ENCODE assay signal across 1 cellular context in the genomic region with DNA sequence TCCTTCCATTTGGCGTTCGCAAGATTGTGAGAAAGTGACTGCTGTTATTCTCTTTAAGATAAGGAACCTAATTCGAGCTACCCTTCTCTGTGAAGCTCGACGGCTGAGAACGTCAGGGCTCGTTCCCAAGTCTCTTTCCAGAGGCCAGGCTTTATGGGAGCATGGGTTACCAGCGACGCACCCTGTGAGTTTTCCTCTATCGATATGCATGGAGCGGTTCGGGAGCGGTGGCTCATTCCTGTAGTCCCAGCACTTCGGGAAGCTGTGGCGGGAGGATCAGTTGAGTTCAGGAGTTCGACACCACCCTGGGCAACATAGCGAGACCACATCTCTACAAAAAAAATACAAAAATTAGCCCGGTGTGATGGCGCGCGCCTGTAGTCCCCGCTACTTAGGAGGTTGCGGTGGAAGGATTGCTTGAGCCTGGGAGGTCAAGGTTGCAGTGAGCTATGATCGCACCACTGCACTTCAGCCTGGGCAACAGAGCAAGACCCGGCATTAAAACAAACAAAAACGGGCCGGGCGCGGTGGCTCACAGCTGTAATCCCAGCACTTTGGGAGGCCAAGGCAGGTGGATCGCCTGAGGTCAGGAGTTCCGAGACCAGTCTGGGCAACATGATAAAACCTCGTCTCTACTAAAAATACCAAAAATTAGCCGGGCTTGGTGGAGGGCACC.
TF ChIP-seq lines count a peak whose summit lies in the region.

No MANE protein-coding gene starts in this region.

TF ChIP-seq in endothelial cell of umbilical vein, 7 proteins besides CTCF, POLR2A, EP300 and RAD21:
- no peak for TF ChIP-seq FOS (IDR thresholded peaks at IDR 0.05; ENCODE audit: borderline replicate concordance, insufficient read depth, low read length)
- TF ChIP-seq POLR2AphosphoS5 (IDR thresholded peaks at IDR 0.05; ENCODE audit: insufficient read depth, low read depth, low read length): no peak
- no peak for TF ChIP-seq GATA2 (IDR thresholded peaks at IDR 0.05; ENCODE audit: insufficient read depth, insufficient read length, low read depth, low read length)
- no peak for TF ChIP-seq JUN (IDR thresholded peaks at IDR 0.05; ENCODE audit: borderline replicate concordance, insufficient read depth, insufficient read length, low read depth)
- no peak for TF ChIP-seq EZH2 (IDR thresholded peaks at IDR 0.05; ENCODE audit: borderline replicate concordance, low read depth, low read length, severe bottlenecking)
- TF ChIP-seq, protein P1, sequence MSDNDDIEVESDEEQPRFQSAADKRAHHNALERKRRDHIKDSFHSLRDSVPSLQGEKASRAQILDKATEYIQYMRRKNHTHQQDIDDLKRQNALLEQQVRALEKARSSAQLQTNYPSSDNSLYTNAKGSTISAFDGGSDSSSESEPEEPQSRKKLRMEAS (IDR thresholded peaks at IDR 0.05; ENCODE audit: insufficient read depth, insufficient read length): no peak
- no peak for TF ChIP-seq MYC (IDR thresholded peaks at IDR 0.05; ENCODE audit: low read depth, low read length)
